30 cellular contexts compared by ENCODE assay signal in genomic region chr14:94176808-94177207, GRCh38. TPM values are rescaled to one million over a fixed set of nuclear protein-coding genes. Genes with fewer than 3 reads are reported as not detected.
A peak's percentile ranks its signal among the peaks of the same experiment; 100 is the strongest.
DNase-seq lines count a peak whose midpoint lies in the region; ATAC-seq, FAIRE-seq and TF ChIP-seq lines count a peak whose summit lies in the region.
"Had no signal": no experiment of that assay in that cellular context is flagged by ENCODE, and none has a peak within 500 bp of the region (broad histone marks: within the 10 kb centered on the region; RNA-seq: fewer than 3 reads in every experiment).

No MANE protein-coding gene starts in this region.

- CTCF ChIA-PET in HEK293 (lab: Yijun Ruan, JAX) = interaction anchor here (0.7 to 1.5 kb wide), 2 partner anchors 40 to 309 kb away, joined by 3 read pairs; no protein-coding TSS in a partner anchor

- no peaks in the 10 kb centered on the region for H3K79me2 ChIP-seq in astrocyte (ENCODE audit: insufficient read depth, low read length)

- H3K27me3 ChIP-seq in astrocyte (ENCODE audit: insufficient read depth, low read length) (peaks cover 29% of the 10 kb centered on the region), esophagus muscularis mucosa (peaks cover 2 to 74% (median 24%) of the 10 kb centered on the region in 4 donors)

- no peak overlapping the region for H3K27ac Mint-ChIP-seq in astrocyte (ENCODE audit: unreplicated experiment)
- H3K27ac Mint-ChIP-seq in nephron = no peak overlapping the region
- H3K27ac Mint-ChIP-seq: CD4-positive, CD25-positive, alpha-beta regulatory T cell had no signal

- TF ChIP-seq CTCF in HEK293 (tag by site-specific recombination; IDR thresholded peaks at IDR 0.05) = no peak
- TF ChIP-seq CTCF in astrocyte (IDR thresholded peaks at IDR 0.05; ENCODE audit: insufficient read depth, low read depth, low read length) = no peak
- TF ChIP-seq CTCF in nephron (IDR thresholded peaks at IDR 0.05; ENCODE audit: unreplicated experiment in 3 of 3) = no peak
- no peak for TF ChIP-seq CTCF in esophagus muscularis mucosa (IDR thresholded peaks at IDR 0.05)

- H3K27ac ChIP-seq in HEK293 (ENCODE audit: extremely low read depth, low read depth, low read length) (no peak overlapping the region), astrocyte (ENCODE audit: low read depth, low read length) (no peak overlapping the region), esophagus muscularis mucosa (replicated peaks in 1 of 4) (no peak overlapping the region)
- H3K27ac ChIP-seq: colonic mucosa, GM23248, left lung, neutrophil, SK-N-MC, tibial artery had no signal

- H3K4me2 ChIP-seq in astrocyte (ENCODE audit: low read length) = no peak overlapping the region

- peak overlapping the region; percentile 75 for H3K4me3 Mint-ChIP-seq in activated T-cell treated with anti-CD3 and anti-CD28 coated beads, Interleukin-2, amount 50 U/mL, for 4 hours
- peak overlapping the region; percentile 6 for H3K4me3 Mint-ChIP-seq in astrocyte (ENCODE audit: unreplicated experiment)
- peak overlapping the region in 2 of 3 experiments; percentile 3 to 41 for H3K4me3 Mint-ChIP-seq in nephron

- no peak for ATAC-seq in activated T-cell treated with anti-CD3 and anti-CD28 coated beads, Interleukin-2, amount 50 U/mL, for 4 hours
- ATAC-seq in GM21515 (IDR thresholded peaks at IDR 0.05; ENCODE audit: unreplicated experiment) = no peak
- ATAC-seq: K562, left lung had no signal

- TF ChIP-seq POLR2A in esophagus muscularis mucosa (IDR thresholded peaks at IDR 0.05; ENCODE audit: low read depth) = no peak

- H3K9me3 Mint-ChIP-seq in activated T-cell treated with anti-CD3 and anti-CD28 coated beads, Interleukin-2, amount 50 U/mL, for 4 hours = no peaks in the 10 kb centered on the region
- H3K9me3 Mint-ChIP-seq in astrocyte (ENCODE audit: unreplicated experiment) (no peaks in the 10 kb centered on the region), nephron (no peaks in the 10 kb centered on the region)
- H3K9me3 Mint-ChIP-seq: CD4-positive, CD25-positive, alpha-beta regulatory T cell had no signal

- no peak for TF ChIP-seq EP300 in esophagus muscularis mucosa (IDR thresholded peaks at IDR 0.05)

- H3K4me1 Mint-ChIP-seq in activated T-cell treated with anti-CD3 and anti-CD28 coated beads, Interleukin-2, amount 50 U/mL, for 4 hours (ENCODE audit: low read depth) = peaks cover 34% of the 10 kb centered on the region
- H3K4me1 Mint-ChIP-seq in astrocyte (ENCODE audit: low read depth, unreplicated experiment) (peaks cover 5% of the 10 kb centered on the region), nephron (peaks cover 7% of the 10 kb centered on the region)

- no peak overlapping the region for H3K9ac ChIP-seq in astrocyte (ENCODE audit: low read length)
- H3K9ac ChIP-seq: GM23248 had no signal

- intact Hi-C loops in esophagus muscularis mucosa (cut with DNase I) = loop anchor here (5.0 kb wide), 1 partner anchor 140 kb away; no protein-coding TSS in a partner anchor

- no peaks in the 10 kb centered on the region for H4K20me1 ChIP-seq in astrocyte (ENCODE audit: insufficient read depth, low read length)

- FAIRE-seq in astrocyte (lab: Jason Lieb, UNC) = no peak
- FAIRE-seq: HTR-8/SVneo, islet of Langerhans, K562 had no signal

- no peaks in the 10 kb centered on the region for H3K9me3 ChIP-seq in HEK293 (ENCODE audit: control insufficient read depth, insufficient read depth, low read depth, low read length)
- H3K9me3 ChIP-seq in astrocyte (ENCODE audit: insufficient read depth, low read depth, low read length) = no peaks in the 10 kb centered on the region
- H3K9me3 ChIP-seq in esophagus muscularis mucosa = no peaks in the 10 kb centered on the region
- H3K9me3 ChIP-seq: colonic mucosa, left lung, neutrophil, tibial artery had no signal

- H3K4me3 ChIP-seq in HEK293 (ENCODE audit: low read depth, low read length) (no peak overlapping the region), astrocyte (ENCODE audit: insufficient read depth, low read depth, low read length) (no peak overlapping the region), esophagus muscularis mucosa (no peak overlapping the region)
- H3K4me3 ChIP-seq: colonic mucosa, GM23248, K562, left lung, SK-N-MC, tibial artery had no signal

- POLR2A ChIA-PET in HEK293 (lab: Yijun Ruan, JAX) = no interaction called here

- no peak overlapping the region for H2AFZ ChIP-seq in astrocyte (ENCODE audit: low read depth, low read length)
- H2AFZ ChIP-seq: GM23248 had no signal

- H3K36me3 Mint-ChIP-seq in activated T-cell treated with anti-CD3 and anti-CD28 coated beads, Interleukin-2, amount 50 U/mL, for 4 hours (ENCODE audit: insufficient read depth) = no peaks in the 10 kb centered on the region
- H3K36me3 Mint-ChIP-seq in astrocyte (ENCODE audit: low read depth, unreplicated experiment) = no peaks in the 10 kb centered on the region
- no peaks in the 10 kb centered on the region for H3K36me3 Mint-ChIP-seq in nephron (ENCODE audit: low read depth)
- H3K36me3 Mint-ChIP-seq: CD4-positive, CD25-positive, alpha-beta regulatory T cell had no signal

- 85% methylated on average over 3 of the region's 3 CpGs for WGBS in esophagus muscularis mucosa

- DNase-seq in activated T-cell treated with anti-CD3 and anti-CD28 coated beads, Interleukin-2, amount 50 U/mL, for 4 hours = no peak
- DNase-seq in activated T-cell treated with anti-CD3 and anti-CD28 coated beads for 4 hours (no peak), astrocyte (ENCODE audit: low read depth) (no peak), NOMO-1 treated with dmso at 0.1 percent for 144 hours (lab: John Stamatoyannopoulos, UW; ENCODE audit: unreplicated experiment) (no peak), esophagus muscularis mucosa (ENCODE audit: extremely low spot score) (no peak)
- DNase-seq: activated CD4-positive, CD25-positive, alpha-beta regulatory T cell treated with anti-CD3 and anti-CD28 coated beads, Interleukin-2, amount 50 U/mL, for 72 hours; activated naive CD4-positive, alpha-beta T cell treated with anti-CD3 and anti-CD28 coated beads, Interleukin-2, amount 50 U/mL, for 16 hours; activated T-cell treated with anti-CD3 and anti-CD28 coated beads, Interleukin-2, amount 50 U/mL, for 48 hours; AML-193; CD4-positive, CD25-positive, alpha-beta regulatory T cell; colonic mucosa; DND-41; effector CD8-positive, alpha-beta T cell; GF-D8; GM23248; left lung; mesendoderm; NCI-H1092; NCI-H1694; RPMI8226; stimulated activated CD4-positive, alpha-beta T cell treated with anti-CD3 and anti-CD28 coated beads, Interleukin-4, amount 100 ng/mL, for 24 hours; tibial artery had no signal

- H3K4me1 ChIP-seq in HEK293 (ENCODE audit: control insufficient read depth, insufficient read depth, low read length) = no peaks in the 10 kb centered on the region
- H3K4me1 ChIP-seq in astrocyte (ENCODE audit: insufficient read depth, low read length) = no peaks in the 10 kb centered on the region
- peaks cover 18 to 32% (median 26%) of the 10 kb centered on the region in 4 donors for H3K4me1 ChIP-seq in esophagus muscularis mucosa
- H3K4me1 ChIP-seq: colonic mucosa had no signal

- H3K36me3 ChIP-seq in HEK293 (ENCODE audit: control insufficient read depth in 2 of 2, insufficient read depth in 1 of 2, low read length in 2 of 2) (no peaks in the 10 kb centered on the region), astrocyte (ENCODE audit: insufficient read depth, low read length) (no peaks in the 10 kb centered on the region), esophagus muscularis mucosa (no peaks in the 10 kb centered on the region)
- H3K36me3 ChIP-seq: colonic mucosa, left lung, neutrophil, tibial artery had no signal

- H3K27me3 Mint-ChIP-seq in activated T-cell treated with anti-CD3 and anti-CD28 coated beads, Interleukin-2, amount 50 U/mL, for 4 hours (ENCODE audit: low read depth) = peaks cover 13% of the 10 kb centered on the region
- H3K27me3 Mint-ChIP-seq in astrocyte (ENCODE audit: low read depth, unreplicated experiment) (no peaks in the 10 kb centered on the region), nephron (ENCODE audit: low read depth) (peaks cover 85% of the 10 kb centered on the region)

TF ChIP-seq in HEK293, 187 proteins besides CTCF, POLR2A, EP300 and RAD21:
- TF ChIP-seq PRDM6 (tag by site-specific recombination; IDR thresholded peaks at IDR 0.05) (0 out of 2 replicates have a peak, but pooled peaks have one; percentile 12), ZNF549 (tag by site-specific recombination; IDR thresholded peaks at IDR 0.05) (no peak)

RNA-seq across cellular contexts. Expression of gene PPP4R4, which starts 2.7 kb away (rescaled TPM):
- total RNA-seq in activated T-cell treated with anti-CD3 and anti-CD28 coated beads, Interleukin-2, amount 50 U/mL, for 4 hours = 1 to 10 TPM; 2.0 to 4.2 (median 2.8) TPM
- 6.0 and 7.5 TPM in 2 replicates for total RNA-seq in astrocyte
- under 1 TPM in 3 of 4 donors, not detected in 1; 0.19 to 0.83 (median 0.34) TPM for total RNA-seq in esophagus muscularis mucosa

RNA-seq across cellular contexts. Expression of gene IFI27L2, which starts 47.4 kb away (rescaled TPM):
- total RNA-seq in activated T-cell treated with anti-CD3 and anti-CD28 coated beads, Interleukin-2, amount 50 U/mL, for 4 hours = 10 to 100 TPM; 19.3 to 26.4 (median 23.6) TPM
- total RNA-seq in astrocyte (63.9 and 79.9 TPM in 2 replicates), esophagus muscularis mucosa (10 to 100 TPM; 38.8 to 83.9 (median 64.7) TPM)

Comparison
In these comparisons a context has a peak if more than half of its experiments do, and no peak if none do; other contexts are left out.
1. H3K4me3 Mint-ChIP-seq: peak in every context shown above with its lines; median percentile 75 in activated T-cell treated with anti-CD3 and anti-CD28 coated beads, Interleukin-2, amount 50 U/mL, for 4 hours; 22 in nephron; 6 in astrocyte.